In genomic region chr12:115794659-115795081, GRCh38 we compare ENCODE assay signal across 18 cellular contexts.
DNase-seq lines count a peak whose midpoint lies in the region; FAIRE-seq lines count a peak whose summit lies in the region.
"Had no signal": no experiment of that assay in that cellular context is flagged by ENCODE, and none has a peak within 500 bp of the region (broad histone marks: within the 10 kb centered on the region; RNA-seq: fewer than 3 reads in every experiment).

No MANE protein-coding gene starts in this region.

- DNase-seq in NCI-H1417 (lab: John Stamatoyannopoulos, UW) (peak in 2 of 3 experiments; percentile 35 to 80), NCI-H1417 treated with DMSO at 0.1 percent for 48 hours (lab: John Stamatoyannopoulos, UW) (no peak), NCI-H146 treated with DMSO at 0.1 percent for 48 hours (lab: John Stamatoyannopoulos, UW; ENCODE audit: unreplicated experiment) (peak; percentile 70), SW480 (ENCODE audit: low spot score) (peak; percentile 9), small intestine (peak; percentile 91), RCC 7860 (ENCODE audit: low spot score) (no peak), NCI-H1930 (lab: John Stamatoyannopoulos, UW) (no peak)
- no peak for DNase-seq in activated CD4-positive, alpha-beta T cell treated with anti-CD3 and anti-CD28 coated beads, Interleukin-2, amount 10 ng/mL, durations not matched to agents 7 days and 5 days
- DNase-seq: activated CD4-positive, alpha-beta T cell treated with anti-CD3 and anti-CD28 coated beads for 1 hour; activated CD8-positive, alpha-beta memory T cell treated with anti-CD3 and anti-CD28 coated beads, Interleukin-2, amount 50 U/mL, for 48 hours; activated naive CD4-positive, alpha-beta T cell treated with anti-CD3 and anti-CD28 coated beads, Interleukin-2, amount 10 ng/mL, durations not matched to agents 7 days and 5 days; CD8-positive, alpha-beta T cell; GF-D8; NCI-H1105 treated with DMSO at 0.1 percent for 48 hours; NCI-H524 treated with DMSO at 0.1 percent for 48 hours; T-helper 2 cell had no signal

- H3K4me3 Mint-ChIP-seq in activated CD4-positive, alpha-beta T cell treated with anti-CD3 and anti-CD28 coated beads, Interleukin-2, amount 10 ng/mL, durations not matched to agents 7 days and 5 days = no peak overlapping the region
- H3K4me3 Mint-ChIP-seq: activated naive CD4-positive, alpha-beta T cell treated with anti-CD3 and anti-CD28 coated beads, Interleukin-2, amount 10 ng/mL, durations not matched to agents 7 days and 5 days; brain; CD8-positive, alpha-beta T cell had no signal

- peaks cover 0 to 4% of the 10 kb centered on the region in 2 donors for H3K4me1 ChIP-seq in small intestine (ENCODE audit: control insufficient read depth in 2 of 2, insufficient read depth in 1 of 2, low read depth in 1 of 2, low read length in 1 of 2)

- no peak overlapping the region for H3K27ac ChIP-seq in small intestine (ENCODE audit: low read depth in 1 of 2, low read length in 1 of 2)

- 25 to 58% (median 26%) methylated on average over 6 of the region's 6 CpGs for WGBS in small intestine, 3 donors

- POLR2A ChIA-PET in activated CD4-positive, alpha-beta T cell treated with anti-CD3 and anti-CD28 coated beads, Interleukin-2, amount 10 ng/mL, durations not matched to agents 7 days and 5 days (lab: Charles Lee) = no interaction called here

- no peak for FAIRE-seq in small intestine (lab: Jason Lieb, UNC)
- no peak for FAIRE-seq in RCC 7860 (lab: Jason Lieb, UNC)
- FAIRE-seq: GM18507 had no signal

- no peaks in the 10 kb centered on the region for H3K27me3 Mint-ChIP-seq in activated CD4-positive, alpha-beta T cell treated with anti-CD3 and anti-CD28 coated beads, Interleukin-2, amount 10 ng/mL, durations not matched to agents 7 days and 5 days
- H3K27me3 Mint-ChIP-seq: activated naive CD4-positive, alpha-beta T cell treated with anti-CD3 and anti-CD28 coated beads, Interleukin-2, amount 10 ng/mL, durations not matched to agents 7 days and 5 days had no signal

- no peak overlapping the region for H3K4me3 ChIP-seq in small intestine (ENCODE audit: low read depth in 1 of 2, low read length in 2 of 2)

- H3K36me3 Mint-ChIP-seq in activated CD4-positive, alpha-beta T cell treated with anti-CD3 and anti-CD28 coated beads, Interleukin-2, amount 10 ng/mL, durations not matched to agents 7 days and 5 days (ENCODE audit: low read depth) = no peaks in the 10 kb centered on the region
- H3K36me3 Mint-ChIP-seq: activated naive CD4-positive, alpha-beta T cell treated with anti-CD3 and anti-CD28 coated beads, Interleukin-2, amount 10 ng/mL, durations not matched to agents 7 days and 5 days; brain; CD8-positive, alpha-beta T cell had no signal

- no peaks in the 10 kb centered on the region for H3K36me3 ChIP-seq in small intestine (ENCODE audit: control insufficient read depth in 2 of 2, insufficient read depth in 2 of 2, low read length in 2 of 2)

- no peaks in the 10 kb centered on the region for H3K4me1 Mint-ChIP-seq in activated CD4-positive, alpha-beta T cell treated with anti-CD3 and anti-CD28 coated beads, Interleukin-2, amount 10 ng/mL, durations not matched to agents 7 days and 5 days
- H3K4me1 Mint-ChIP-seq: activated naive CD4-positive, alpha-beta T cell treated with anti-CD3 and anti-CD28 coated beads, Interleukin-2, amount 10 ng/mL, durations not matched to agents 7 days and 5 days; brain had no signal

- H3K9me3 ChIP-seq in small intestine (ENCODE audit: control insufficient read depth, low read depth) = no peaks in the 10 kb centered on the region

- H3K9me3 Mint-ChIP-seq in activated CD4-positive, alpha-beta T cell treated with anti-CD3 and anti-CD28 coated beads, Interleukin-2, amount 10 ng/mL, durations not matched to agents 7 days and 5 days = peaks cover 2% of the 10 kb centered on the region
- H3K9me3 Mint-ChIP-seq: CD8-positive, alpha-beta T cell had no signal

- no peak overlapping the region for H3K27ac Mint-ChIP-seq in activated CD4-positive, alpha-beta T cell treated with anti-CD3 and anti-CD28 coated beads, Interleukin-2, amount 10 ng/mL, durations not matched to agents 7 days and 5 days
- H3K27ac Mint-ChIP-seq: activated naive CD4-positive, alpha-beta T cell treated with anti-CD3 and anti-CD28 coated beads, Interleukin-2, amount 10 ng/mL, durations not matched to agents 7 days and 5 days; brain; CD8-positive, alpha-beta T cell had no signal

- no peaks in the 10 kb centered on the region for H3K27me3 ChIP-seq in small intestine (ENCODE audit: control insufficient read depth in 2 of 2, insufficient read depth in 2 of 2, low read length in 2 of 2)

- CTCF ChIA-PET in activated CD4-positive, alpha-beta T cell treated with anti-CD3 and anti-CD28 coated beads, Interleukin-2, amount 10 ng/mL, durations not matched to agents 7 days and 5 days (lab: Charles Lee) = interaction anchor here (1.0 kb wide), 1 partner anchor 1468 kb away, joined by 4 read pairs; no protein-coding TSS in a partner anchor

Comparison
In these comparisons a context has a peak if more than half of its experiments do, and no peak if none do; other contexts are left out.
1. DNase-seq: peak in NCI-H1417 (2 of 3), NCI-H146 treated with DMSO at 0.1 percent for 48 hours (single experiment), SW480 (single experiment) and small intestine (single experiment); none in NCI-H1417 treated with DMSO at 0.1 percent for 48 hours (single experiment), RCC 7860 (single experiment), NCI-H1930 (0 of 2) and activated CD4-positive, alpha-beta T cell treated with anti-CD3 and anti-CD28 coated beads, Interleukin-2, amount 10 ng/mL, durations not matched to agents 7 days and 5 days (single experiment).